In the genomic region with DNA sequence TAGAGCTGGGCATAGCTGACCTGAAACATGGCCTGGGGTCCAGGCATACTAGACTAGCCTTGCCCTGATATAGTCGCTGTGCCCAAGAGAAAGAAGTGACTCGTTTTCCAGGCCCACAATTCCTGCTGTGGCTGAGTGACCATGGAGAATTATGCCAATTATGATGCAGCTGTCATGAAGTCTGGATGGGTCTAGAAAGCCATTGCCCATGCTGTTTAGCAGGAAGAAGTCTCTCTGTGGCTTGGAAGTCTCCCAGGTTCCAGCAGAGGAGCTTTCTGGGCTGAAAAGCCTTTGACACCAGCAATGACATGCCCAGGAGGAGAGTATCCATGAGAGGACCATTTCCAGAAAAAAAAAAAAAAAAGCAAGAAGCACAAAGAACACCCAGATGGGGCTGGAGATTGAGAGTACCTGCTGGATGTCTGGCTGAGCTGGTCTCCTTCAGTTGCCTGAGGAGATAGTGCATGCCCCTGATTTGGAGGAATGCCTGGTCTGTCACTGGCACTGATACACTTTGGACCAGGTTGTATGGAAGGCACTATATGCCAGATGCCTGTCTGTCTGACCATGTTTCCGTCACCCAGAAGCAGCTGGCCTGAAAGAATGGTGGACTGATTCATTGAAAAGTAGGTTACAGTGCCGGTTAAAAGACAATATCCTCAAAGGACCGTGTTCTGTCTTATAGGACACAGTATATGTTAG, we compare ENCODE assay signal across 14 cellular contexts.
DNase-seq lines count a peak whose midpoint lies in the region; ATAC-seq and TF ChIP-seq lines count a peak whose summit lies in the region.
"Had no signal": no experiment of that assay in that cellular context is flagged by ENCODE, and none has a peak within 500 bp of the region (broad histone marks: within the 10 kb centered on the region; RNA-seq: fewer than 3 reads in every experiment).

No MANE protein-coding gene starts in this region.

- no peak overlapping the region for H3K4me2 ChIP-seq in PC-9

- no TSS peak for BruUV-seq in PC-9 (replicated peaks; lab: Mats Ljungman, UMichigan)

- 39 to 55% (median 50%) methylated on average over 5 of the region's 5 CpGs for WGBS in psoas muscle, 3 donors
- 84 to 88% methylated on average over 5 of the region's 5 CpGs for WGBS in tibial nerve, 2 donors

- H3K27me3 ChIP-seq in psoas muscle (ENCODE audit: insufficient read depth in 3 of 3, low read length in 2 of 3) (no peaks in the 10 kb centered on the region), PC-9 (ENCODE audit: insufficient read depth, low read depth) (no peaks in the 10 kb centered on the region), H7 (ENCODE audit: control insufficient read depth, insufficient read depth, low read length) (no peaks in the 10 kb centered on the region), tibial nerve (no peaks in the 10 kb centered on the region)
- H3K27me3 ChIP-seq: SJSA1 had no signal

- no peaks in the 10 kb centered on the region for H3K9me2 ChIP-seq in PC-9 (ENCODE audit: insufficient read depth)

- intact Hi-C loops in psoas muscle (cut with DNase I), result no loop called here
- intact Hi-C loops in PC-9 (cut with micrococcal nuclease; ENCODE audit: unreplicated experiment), result no loop called here

- in situ Hi-C loops in G401 (cut with HindIII; ENCODE audit: low sequenced_read_pairs), result no loop called here

- no peak overlapping the region for H2AFZ ChIP-seq in PC-9

- TF ChIP-seq POLR2A in tibial nerve (IDR thresholded peaks at IDR 0.05), result no peak

- TF ChIP-seq CTCF in psoas muscle (IDR thresholded peaks at IDR 0.05) (no peak), PC-9 (conservative IDR thresholded peaks at IDR 0.05) (no peak), tibial nerve (IDR thresholded peaks at IDR 0.05) (no peak)

- H3K36me3 ChIP-seq in psoas muscle (ENCODE audit: insufficient read depth in 1 of 2, low read depth in 1 of 2), result no peaks in the 10 kb centered on the region
- H3K36me3 ChIP-seq in PC-9 (ENCODE audit: low read depth), result no peaks in the 10 kb centered on the region
- no peaks in the 10 kb centered on the region for H3K36me3 ChIP-seq in H7 (replicated peaks; ENCODE audit: control insufficient read depth, insufficient read depth, low read length)
- H3K36me3 ChIP-seq in tibial nerve, result no peaks in the 10 kb centered on the region
- H3K36me3 ChIP-seq: SJSA1 had no signal

- H3K4me1 ChIP-seq in psoas muscle (no peaks in the 10 kb centered on the region), PC-9 (replicated peaks; ENCODE audit: insufficient read depth) (no peaks in the 10 kb centered on the region), tibial nerve (no peaks in the 10 kb centered on the region)
- H3K4me1 ChIP-seq: SJSA1 had no signal

- POLR2A ChIA-PET in PC-9 (lab: Charles Lee; ENCODE audit: unreplicated experiment), result no interaction called here

- DNase-seq in G401 (ENCODE audit: low spot score) (peak; percentile 70), NCI-H2029 treated with DMSO at 0.1 percent for 48 hours (lab: John Stamatoyannopoulos, UW) (peak; percentile 3), cerebellar cortex (ENCODE audit: low spot score) (peak; percentile 65), psoas muscle (no peak), PC-9 (no peak), H7 (no peak), tibial nerve (ENCODE audit: low spot score in 2 of 2) (no peak)
- DNase-seq: HCEC 1CT, NCI-H1048, NCI-H146, NCI-H345, NCI-H774, SW 1271 had no signal

- H3K4me3 ChIP-seq in psoas muscle, result no peak overlapping the region
- no peak overlapping the region for H3K4me3 ChIP-seq in PC-9
- H3K4me3 ChIP-seq in H7 (ENCODE audit: insufficient read depth, low read depth, low read length), result no peak overlapping the region
- H3K4me3 ChIP-seq in tibial nerve, result no peak overlapping the region
- H3K4me3 ChIP-seq: SJSA1 had no signal

- H3K27ac ChIP-seq in psoas muscle (no peak overlapping the region), PC-9 (no peak overlapping the region), tibial nerve (no peak overlapping the region)
- H3K27ac ChIP-seq: SJSA1 had no signal

- CTCF ChIA-PET in PC-9 (lab: Charles Lee), result no interaction called here

- no peaks in the 10 kb centered on the region for H3K9me3 ChIP-seq in psoas muscle
- H3K9me3 ChIP-seq in PC-9 (ENCODE audit: insufficient read depth, low read depth), result no peaks in the 10 kb centered on the region
- H3K9me3 ChIP-seq in tibial nerve, result no peaks in the 10 kb centered on the region
- H3K9me3 ChIP-seq: SJSA1 had no signal

- ATAC-seq in psoas muscle, result peak in 3 of 4 donors; percentile 37 to 46 (median 40)

- no peaks in the 10 kb centered on the region for H4K20me1 ChIP-seq in PC-9 (ENCODE audit: insufficient read depth)

- TF ChIP-seq EP300 in tibial nerve (IDR thresholded peaks at IDR 0.05), result no peak

- H3F3A ChIP-seq in PC-9 (ENCODE audit: insufficient read depth, low read depth), result no peaks in the 10 kb centered on the region

- H3K79me2 ChIP-seq in PC-9 (ENCODE audit: low read depth), result no peaks in the 10 kb centered on the region

Comparison
In these comparisons a context has a peak if more than half of its experiments do, and no peak if none do; other contexts are left out.
1. DNase-seq: peak in G401 (single experiment), NCI-H2029 treated with DMSO at 0.1 percent for 48 hours (single experiment) and cerebellar cortex (single experiment); none in psoas muscle (0 of 2), PC-9 (0 of 2), H7 (single experiment) and tibial nerve (0 of 2).